ENCODE assay signal across 29 cellular contexts in the genomic region with DNA sequence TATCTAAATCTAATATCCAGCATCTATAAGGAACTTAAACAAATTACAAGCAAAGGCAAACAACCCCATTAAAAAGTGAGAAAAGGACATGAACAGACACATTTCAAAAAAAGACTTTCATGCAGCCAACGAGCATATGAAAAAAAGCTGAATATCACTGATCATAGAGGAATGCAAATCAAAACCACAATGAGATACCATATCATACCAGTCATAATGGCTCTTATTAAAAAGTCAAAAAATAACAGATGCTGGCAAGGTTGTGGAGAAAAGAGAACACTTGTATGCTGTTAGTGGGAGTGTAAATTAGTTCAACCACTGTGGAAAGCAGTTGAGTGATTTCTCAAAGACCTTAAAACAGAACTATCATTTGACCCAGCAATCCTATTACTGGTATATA.
DNase-seq lines count a peak whose midpoint lies in the region; ATAC-seq and TF ChIP-seq lines count a peak whose summit lies in the region.
"Had no signal": no experiment of that assay in that cellular context is flagged by ENCODE, and none has a peak within 500 bp of the region (broad histone marks: within the 10 kb centered on the region; RNA-seq: fewer than 3 reads in every experiment).

No MANE protein-coding gene starts in this region.

- DNase-seq in AG10803 (ENCODE audit: low read depth), result peak; percentile 27
- DNase-seq in LHCN-M2 (ENCODE audit: low read depth), result peak; percentile 88
- DNase-seq in astrocyte of the spinal cord (ENCODE audit: low read depth, low spot score), result peak; percentile 7
- DNase-seq in fibroblast of the aortic adventitia (ENCODE audit: low read depth), result peak; percentile 23
- DNase-seq in CD1c-positive myeloid dendritic cell (ENCODE audit: extremely low spot score), result no peak
- no peak for DNase-seq in GOT3 (lab: John Stamatoyannopoulos, UW)
- DNase-seq in NCI-H2081 treated with DMSO at 0.1 percent for 48 hours (lab: John Stamatoyannopoulos, UW), result no peak
- DNase-seq: activated CD4-positive, alpha-beta memory T cell treated with anti-CD3 and anti-CD28 coated beads, Interleukin-2, amount 10 ng/mL, durations not matched to agents 7 days and 5 days; activated effector memory CD4-positive, alpha-beta T cell treated with anti-CD3 and anti-CD28 coated beads, Interleukin-2, amount 50 U/mL, for 16 hours; activated naive CD8-positive, alpha-beta T cell treated with anti-CD3 and anti-CD28 coated beads, Interleukin-2, amount 10 ng/mL, durations not matched to agents 7 days and 5 days; brain microvascular endothelial cell; colonic mucosa; endodermal cell; H7; Kasumi-1; left ventricle myocardium superior; naive thymus-derived CD8-positive, alpha-beta T cell; NCI-H187; NCI-H2227 treated with DMSO at 0.1 percent for 48 hours; OCI-M1; retina; stimulated activated CD4-positive, alpha-beta T cell treated with anti-CD3 and anti-CD28 coated beads, Interleukin-2, amount 100 ng/mL, for 48 hours; SW 1271 had no signal

- no peak for ATAC-seq in HG03039 (IDR thresholded peaks at IDR 0.05; ENCODE audit: unreplicated experiment)
- ATAC-seq: GM12878; left ventricle myocardium superior; naive thymus-derived CD8-positive, alpha-beta T cell; Right ventricle myocardium inferior; stimulated activated memory B cell treated with anti-CD40 and anti-IgM and Interleukin-4, amounts not matched to agents 10 μg/mL and 1 μg/mL and 100 μg/mL, for 72 hours; WTC11 had no signal

- H3K4me3 ChIP-seq in AG10803 (ENCODE audit: low read length) (no peak overlapping the region), astrocyte of the spinal cord (ENCODE audit: low read depth, low read length) (no peak overlapping the region), fibroblast of the aortic adventitia (ENCODE audit: low read depth, low read length) (no peak overlapping the region)
- H3K4me3 ChIP-seq: colonic mucosa, GM12878, suprapubic skin had no signal

- in situ Hi-C loops in astrocyte of the spinal cord (cut with HindIII; ENCODE audit: low sequenced_read_pairs), result no loop called here

- TF ChIP-seq CTCF in AG10803 (conservative IDR thresholded peaks at IDR 0.05; ENCODE audit: low read length) (no peak), astrocyte of the spinal cord (IDR thresholded peaks at IDR 0.05; ENCODE audit: low read depth, low read length) (no peak), fibroblast of the aortic adventitia (IDR thresholded peaks at IDR 0.05; ENCODE audit: insufficient read depth, low read length) (no peak)

Comparison
In these comparisons a context has a peak if more than half of its experiments do, and no peak if none do; other contexts are left out.
1. DNase-seq: peak in AG10803 (single experiment), LHCN-M2 (single experiment), astrocyte of the spinal cord (single experiment) and fibroblast of the aortic adventitia (single experiment); none in CD1c-positive myeloid dendritic cell (single experiment), GOT3 (single experiment) and NCI-H2081 treated with DMSO at 0.1 percent for 48 hours (single experiment).